Comparison of ENCODE assay signal across 1 cellular context in the genomic region with DNA sequence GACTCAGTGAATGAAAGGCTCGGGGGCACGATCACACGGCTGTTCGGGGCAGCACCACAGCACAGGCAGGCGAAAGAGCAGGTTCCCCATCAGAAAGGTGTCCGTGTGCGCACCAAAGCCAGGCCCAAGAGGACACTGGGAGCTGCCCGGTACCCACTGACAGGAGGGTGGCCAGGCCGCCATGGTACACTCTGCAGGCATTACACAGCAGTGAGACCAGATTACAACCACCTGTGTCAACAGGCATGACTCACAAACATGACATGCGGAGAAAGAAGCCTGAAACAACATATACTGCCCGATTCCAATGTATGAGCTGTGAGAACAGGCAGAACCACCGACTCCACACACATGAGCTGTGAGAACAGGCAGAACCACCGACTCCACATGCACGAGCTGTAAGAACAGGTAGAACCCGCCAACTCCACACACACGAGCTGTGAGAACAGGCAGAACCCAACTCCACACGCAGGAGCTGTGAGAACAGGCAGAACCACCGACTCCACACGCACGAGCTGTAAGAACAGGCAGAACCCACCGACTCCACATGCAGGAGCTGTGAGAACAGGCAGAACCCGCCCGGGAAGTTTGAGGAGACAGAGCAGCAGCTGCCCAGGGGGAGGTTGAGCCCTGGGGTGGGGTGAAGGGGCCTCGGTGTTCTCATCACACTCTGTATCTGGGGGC.
TF ChIP-seq lines count a peak whose summit lies in the region.

No MANE protein-coding gene starts in this region.

TF ChIP-seq in WTC11, 78 proteins besides CTCF, POLR2A, EP300 and RAD21 (continued from another document):
- TF ChIP-seq, protein P1, sequence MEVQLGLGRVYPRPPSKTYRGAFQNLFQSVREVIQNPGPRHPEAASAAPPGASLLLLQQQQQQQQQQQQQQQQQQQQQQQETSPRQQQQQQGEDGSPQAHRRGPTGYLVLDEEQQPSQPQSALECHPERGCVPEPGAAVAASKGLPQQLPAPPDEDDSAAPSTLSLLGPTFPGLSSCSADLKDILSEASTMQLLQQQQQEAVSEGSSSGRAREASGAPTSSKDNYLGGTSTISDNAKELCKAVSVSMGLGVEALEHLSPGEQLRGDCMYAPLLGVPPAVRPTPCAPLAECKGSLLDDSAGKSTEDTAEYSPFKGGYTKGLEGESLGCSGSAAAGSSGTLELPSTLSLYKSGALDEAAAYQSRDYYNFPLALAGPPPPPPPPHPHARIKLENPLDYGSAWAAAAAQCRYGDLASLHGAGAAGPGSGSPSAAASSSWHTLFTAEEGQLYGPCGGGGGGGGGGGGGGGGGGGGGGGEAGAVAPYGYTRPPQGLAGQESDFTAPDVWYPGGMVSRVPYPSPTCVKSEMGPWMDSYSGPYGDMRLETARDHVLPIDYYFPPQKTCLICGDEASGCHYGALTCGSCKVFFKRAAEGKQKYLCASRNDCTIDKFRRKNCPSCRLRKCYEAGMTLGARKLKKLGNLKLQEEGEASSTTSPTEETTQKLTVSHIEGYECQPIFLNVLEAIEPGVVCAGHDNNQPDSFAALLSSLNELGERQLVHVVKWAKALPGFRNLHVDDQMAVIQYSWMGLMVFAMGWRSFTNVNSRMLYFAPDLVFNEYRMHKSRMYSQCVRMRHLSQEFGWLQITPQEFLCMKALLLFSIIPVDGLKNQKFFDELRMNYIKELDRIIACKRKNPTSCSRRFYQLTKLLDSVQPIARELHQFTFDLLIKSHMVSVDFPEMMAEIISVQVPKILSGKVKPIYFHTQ (CRISPR knock-in tag; IDR thresholded peaks at IDR 0.05), result no peak
- TF ChIP-seq, protein P2, sequence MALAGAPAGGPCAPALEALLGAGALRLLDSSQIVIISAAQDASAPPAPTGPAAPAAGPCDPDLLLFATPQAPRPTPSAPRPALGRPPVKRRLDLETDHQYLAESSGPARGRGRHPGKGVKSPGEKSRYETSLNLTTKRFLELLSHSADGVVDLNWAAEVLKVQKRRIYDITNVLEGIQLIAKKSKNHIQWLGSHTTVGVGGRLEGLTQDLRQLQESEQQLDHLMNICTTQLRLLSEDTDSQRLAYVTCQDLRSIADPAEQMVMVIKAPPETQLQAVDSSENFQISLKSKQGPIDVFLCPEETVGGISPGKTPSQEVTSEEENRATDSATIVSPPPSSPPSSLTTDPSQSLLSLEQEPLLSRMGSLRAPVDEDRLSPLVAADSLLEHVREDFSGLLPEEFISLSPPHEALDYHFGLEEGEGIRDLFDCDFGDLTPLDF (CRISPR knock-in tag; IDR thresholded peaks at IDR 0.05), result no peak
- TF ChIP-seq ESRRA (CRISPR knock-in tag; IDR thresholded peaks at IDR 0.05; ENCODE audit: borderline replicate concordance) (no peak), RELA (CRISPR knock-in tag; IDR thresholded peaks at IDR 0.05; ENCODE audit: borderline replicate concordance) (no peak), NR1H2 (CRISPR knock-in tag; IDR thresholded peaks at IDR 0.05) (no peak), MYBL2 (CRISPR knock-in tag; IDR thresholded peaks at IDR 0.05) (no peak), ZNF263 (CRISPR knock-in tag; IDR thresholded peaks at IDR 0.05; ENCODE audit: low read depth) (no peak), GTF2I (CRISPR knock-in tag; conservative IDR thresholded peaks at IDR 0.05) (no peak), SMAD3 (CRISPR knock-in tag; IDR thresholded peaks at IDR 0.05; ENCODE audit: borderline replicate concordance) (no peak), ATF1 (CRISPR knock-in tag; IDR thresholded peaks at IDR 0.05) (no peak)
- TF ChIP-seq, protein P3, sequence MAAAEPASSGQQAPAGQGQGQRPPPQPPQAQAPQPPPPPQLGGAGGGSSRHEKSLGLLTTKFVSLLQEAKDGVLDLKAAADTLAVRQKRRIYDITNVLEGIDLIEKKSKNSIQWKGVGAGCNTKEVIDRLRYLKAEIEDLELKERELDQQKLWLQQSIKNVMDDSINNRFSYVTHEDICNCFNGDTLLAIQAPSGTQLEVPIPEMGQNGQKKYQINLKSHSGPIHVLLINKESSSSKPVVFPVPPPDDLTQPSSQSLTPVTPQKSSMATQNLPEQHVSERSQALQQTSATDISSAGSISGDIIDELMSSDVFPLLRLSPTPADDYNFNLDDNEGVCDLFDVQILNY (CRISPR knock-in tag; IDR thresholded peaks at IDR 0.05), result no peak
- TF ChIP-seq, protein P4, sequence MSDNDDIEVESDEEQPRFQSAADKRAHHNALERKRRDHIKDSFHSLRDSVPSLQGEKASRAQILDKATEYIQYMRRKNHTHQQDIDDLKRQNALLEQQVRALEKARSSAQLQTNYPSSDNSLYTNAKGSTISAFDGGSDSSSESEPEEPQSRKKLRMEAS (CRISPR knock-in tag; IDR thresholded peaks at IDR 0.05), result no peak
- TF ChIP-seq, protein P5, sequence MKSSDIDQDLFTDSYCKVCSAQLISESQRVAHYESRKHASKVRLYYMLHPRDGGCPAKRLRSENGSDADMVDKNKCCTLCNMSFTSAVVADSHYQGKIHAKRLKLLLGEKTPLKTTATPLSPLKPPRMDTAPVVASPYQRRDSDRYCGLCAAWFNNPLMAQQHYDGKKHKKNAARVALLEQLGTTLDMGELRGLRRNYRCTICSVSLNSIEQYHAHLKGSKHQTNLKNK (CRISPR knock-in tag; IDR thresholded peaks at IDR 0.05), result no peak
- TF ChIP-seq, protein P6, sequence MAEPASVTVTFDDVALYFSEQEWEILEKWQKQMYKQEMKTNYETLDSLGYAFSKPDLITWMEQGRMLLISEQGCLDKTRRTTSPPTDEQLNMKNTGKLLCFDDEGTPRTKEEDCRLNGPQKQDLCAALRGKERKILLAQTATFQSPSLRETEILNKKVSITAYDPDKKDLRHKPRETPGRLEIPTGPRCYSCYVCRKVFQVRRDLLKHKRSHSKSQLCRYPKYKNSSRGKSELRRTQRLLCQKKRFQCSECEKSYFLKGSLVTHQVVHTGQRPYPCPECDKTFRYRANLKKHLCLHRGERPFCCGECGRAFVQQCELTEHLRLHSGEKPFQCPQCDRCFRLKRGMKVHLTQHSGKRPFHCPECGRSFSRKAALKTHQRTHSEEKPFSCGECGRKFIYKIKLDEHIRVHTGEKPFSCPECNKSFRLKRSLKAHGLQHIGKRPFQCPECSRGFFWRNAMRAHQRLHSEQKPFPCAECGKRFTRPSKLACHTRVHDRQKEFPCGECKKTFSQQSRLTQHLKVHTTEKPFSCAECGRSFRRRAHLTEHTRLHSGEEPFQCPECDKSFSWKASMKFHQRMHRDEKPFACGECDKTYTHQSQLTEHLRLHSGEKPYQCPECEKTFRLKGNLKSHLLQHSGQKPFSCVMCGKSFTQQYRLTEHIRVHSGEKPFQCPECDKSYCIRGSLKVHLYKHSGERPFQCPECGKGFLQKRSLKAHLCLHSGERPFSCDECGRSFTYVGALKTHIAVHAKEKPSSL (CRISPR knock-in tag; conservative IDR thresholded peaks at IDR 0.05), result no peak
- TF ChIP-seq, protein P7, sequence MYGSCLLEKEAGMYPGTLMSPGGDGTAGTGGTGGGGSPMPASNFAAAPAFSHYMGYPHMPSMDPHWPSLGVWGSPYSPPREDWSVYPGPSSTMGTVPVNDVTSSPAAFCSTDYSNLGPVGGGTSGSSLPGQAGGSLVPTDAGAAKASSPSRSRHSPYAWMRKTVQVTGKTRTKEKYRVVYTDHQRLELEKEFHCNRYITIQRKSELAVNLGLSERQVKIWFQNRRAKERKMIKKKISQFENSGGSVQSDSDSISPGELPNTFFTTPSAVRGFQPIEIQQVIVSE (CRISPR knock-in tag; IDR thresholded peaks at IDR 0.05; ENCODE audit: borderline replicate concordance), result no peak
